Comparison of ENCODE assay signal across 3 cellular contexts in genomic region chr17:45744826-45745225, GRCh38.
A peak's percentile ranks its signal among the peaks of the same experiment; 100 is the strongest.
TF ChIP-seq lines count a peak whose summit lies in the region.
"Not testable (repeated sequence)": the region's sequence is repeated elsewhere in the genome, so short reads cannot be mapped to it uniquely, and the experiment has no call there.

No MANE protein-coding gene starts in this region.

TF ChIP-seq in Ishikawa, 13 proteins besides CTCF, POLR2A, EP300 and RAD21:
- TF ChIP-seq CEBPB (IDR thresholded peaks at IDR 0.05) = 0 out of 2 replicates have a peak, but pooled peaks have one; percentile 6

TF ChIP-seq in K562, 482 proteins besides CTCF, POLR2A, EP300 and RAD21:
- not testable (repeated sequence) for TF ChIP-seq CEBPG (CRISPR knock-in tag; IDR thresholded peaks at IDR 0.05); ATF3 (CRISPR knock-in tag; conservative IDR thresholded peaks at IDR 0.05)
- TF ChIP-seq CEBPG (tag; conservative IDR thresholded peaks at IDR 0.05 in 1 of 2, IDR thresholded peaks at IDR 0.05 in 1 of 2) = peak in 1 of 2 experiments; percentile 52; a peak in 1 of 4 replicates
- peak; percentile 38 for TF ChIP-seq ATF3 (IDR thresholded peaks at IDR 0.05)

TF ChIP-seq in HepG2, 621 proteins besides CTCF, POLR2A, EP300 and RAD21:
- TF ChIP-seq ATF7 (IDR thresholded peaks at IDR 0.05) = peak; percentile 33; the same call in 1 of the 2 replicates
- not testable (repeated sequence) for TF ChIP-seq ATF7 (CRISPR knock-in tag; IDR thresholded peaks at IDR 0.05)
